ENCODE assay signal across 19 cellular contexts in genomic region chr7:74141705-74142104, GRCh38. TPM values are rescaled to one million over a fixed set of nuclear protein-coding genes. Genes with fewer than 3 reads are reported as not detected.
DNase-seq lines count a peak whose midpoint lies in the region; ATAC-seq and TF ChIP-seq lines count a peak whose summit lies in the region.
"Had no signal": no experiment of that assay in that cellular context is flagged by ENCODE, and none has a peak within 500 bp of the region (broad histone marks: within the 10 kb centered on the region; RNA-seq: fewer than 3 reads in every experiment).

No MANE protein-coding gene starts in this region.

- TF ChIP-seq CTCF in MCF 10A (IDR thresholded peaks at IDR 0.05; ENCODE audit: unreplicated experiment) (no peak), breast epithelium (IDR thresholded peaks at IDR 0.05) (no peak), RWPE1 (conservative IDR thresholded peaks at IDR 0.05; ENCODE audit: low read depth) (no peak), endodermal cell (conservative IDR thresholded peaks at IDR 0.05) (no peak), nephron progenitor cell (IDR thresholded peaks at IDR 0.05) (no peak)

- BruUV-seq in MCF 10A (replicated peaks; lab: Mats Ljungman, UMichigan): no TSS peak

- intact Hi-C loops in MCF 10A (cut with micrococcal nuclease) (no loop called here), breast epithelium (cut with DNase I; ENCODE audit: low total_unique reads) (loop anchor here (5.0 kb wide), 1 partner anchor 1606 kb away; no protein-coding TSS in a partner anchor)

- H3K4me3 Mint-ChIP-seq in MCF 10A (ENCODE audit: unreplicated experiment) (no peak overlapping the region), endodermal cell (no peak overlapping the region), nephron progenitor cell (no peak overlapping the region)
- H3K4me3 Mint-ChIP-seq in stimulated activated naive CD8-positive, alpha-beta T cell treated with anti-CD3 and anti-CD28 coated beads, Interleukin-15, amount 100 ng/mL, for 72 hours: peak overlapping the region in 1 of 2 donors; percentile 17

- POLR2A ChIA-PET in MCF 10A (lab: Yijun Ruan, JAX): interaction anchor here (0.6 to 1.3 kb wide), 3 partner anchors 11 to 37 kb away, joined by 3 read pairs; no protein-coding TSS in a partner anchor
- POLR2A ChIA-PET in RWPE1 (lab: Yijun Ruan, JAX; ENCODE audit: low non-redundant PET): no interaction called here

- DNase-seq in MCF 10A (ENCODE audit: unreplicated experiment): peak; percentile 30
- no peak for DNase-seq in breast epithelium (ENCODE audit: low spot score in 2 of 2)
- DNase-seq in RWPE1 (ENCODE audit: low spot score): peak; percentile 17
- DNase-seq in endodermal cell: peak; percentile 65
- no peak for DNase-seq in stimulated activated naive CD8-positive, alpha-beta T cell treated with anti-CD3 and anti-CD28 coated beads, Interleukin-15, amount 100 ng/mL, for 72 hours
- no peak for DNase-seq in nephron progenitor cell
- no peak for DNase-seq in activated gamma-delta T cell treated with Interleukin-2 at 50 U/mL for 16 hours
- no peak for DNase-seq in nucleus accumbens (lab: John Stamatoyannopoulos, UW)
- DNase-seq: activated effector memory CD4-positive, alpha-beta T cell treated with anti-CD3 and anti-CD28 coated beads, Interleukin-2, amount 50 U/mL, for 16 hours; body of pancreas; effector CD4-positive, alpha-beta T cell; GF-D8; KG1; left ventricle myocardium inferior; NCI-H1436; stimulated activated naive CD4-positive, alpha-beta T cell had no signal

- H3K36me3 ChIP-seq in breast epithelium (no peaks in the 10 kb centered on the region), endodermal cell (ENCODE audit: control insufficient read depth, insufficient read depth, low read length) (no peaks in the 10 kb centered on the region)
- H3K36me3 ChIP-seq: left ventricle myocardium inferior had no signal

- no peaks in the 10 kb centered on the region for H3K9me3 Mint-ChIP-seq in MCF 10A (ENCODE audit: unreplicated experiment)
- H3K9me3 Mint-ChIP-seq in endodermal cell: peaks cover 12% of the 10 kb centered on the region
- peaks cover 0 to 7% of the 10 kb centered on the region in 2 donors for H3K9me3 Mint-ChIP-seq in stimulated activated naive CD8-positive, alpha-beta T cell treated with anti-CD3 and anti-CD28 coated beads, Interleukin-15, amount 100 ng/mL, for 72 hours
- peaks cover 15% of the 10 kb centered on the region for H3K9me3 Mint-ChIP-seq in nephron progenitor cell

- H3K9ac ChIP-seq in endodermal cell (ENCODE audit: extremely low read depth, low read length, poor library complexity, severe bottlenecking): no peak overlapping the region
- H3K9ac ChIP-seq: parathyroid adenoma had no signal

- H3K9me3 ChIP-seq in breast epithelium (peaks cover 2 to 8% of the 10 kb centered on the region in 2 donors), endodermal cell (ENCODE audit: control insufficient read depth, low read length) (peaks cover 9% of the 10 kb centered on the region)
- H3K9me3 ChIP-seq: body of pancreas had no signal

- 57% methylated on average over 1 of the region's 1 CpG; no CpG with 5 or more reads in 1 of the 2 experiments for WGBS in endodermal cell (ENCODE audit: insufficient coverage in 1 of 2, insufficient read length in 1 of 2), 2 experiments

- ATAC-seq in stimulated activated naive CD8-positive, alpha-beta T cell treated with anti-CD3 and anti-CD28 coated beads, Interleukin-15, amount 100 ng/mL, for 72 hours: peak; percentile 70
- ATAC-seq: body of pancreas had no signal

- H3K27ac ChIP-seq in breast epithelium (no peak overlapping the region), RWPE1 (no peak overlapping the region), endodermal cell (ENCODE audit: low read depth, low read length) (no peak overlapping the region)
- H3K27ac ChIP-seq: body of pancreas, left ventricle myocardium inferior, parathyroid adenoma, SK-N-MC had no signal

- no peak overlapping the region for H3K4me3 ChIP-seq in breast epithelium
- H3K4me3 ChIP-seq in endodermal cell (ENCODE audit: low read length): no peak overlapping the region
- H3K4me3 ChIP-seq: body of pancreas, left ventricle myocardium inferior, SK-N-MC, smooth muscle cell had no signal

- CTCF ChIA-PET in MCF 10A (lab: Yijun Ruan, JAX): interaction anchor here (0.6 to 1.5 kb wide), 6 partner anchors 13 to 551 kb away, joined by 3 to 4 read pairs (median 4); no protein-coding TSS in a partner anchor
- CTCF ChIA-PET in RWPE1 (lab: Yijun Ruan, JAX): interaction anchor here (0.7 kb wide), 1 partner anchor 496 kb away, joined by 3 read pairs; no protein-coding TSS in a partner anchor

- H3K36me3 Mint-ChIP-seq in MCF 10A (ENCODE audit: insufficient read depth, unreplicated experiment) (peaks cover 5% of the 10 kb centered on the region), endodermal cell (ENCODE audit: low read depth) (no peaks in the 10 kb centered on the region), nephron progenitor cell (ENCODE audit: low read depth) (no peaks in the 10 kb centered on the region)

- H3K27me3 Mint-ChIP-seq in MCF 10A (ENCODE audit: insufficient read depth, unreplicated experiment) (no peaks in the 10 kb centered on the region), endodermal cell (ENCODE audit: insufficient read depth) (no peaks in the 10 kb centered on the region), nephron progenitor cell (ENCODE audit: low read depth, poor library complexity) (peaks cover 25% of the 10 kb centered on the region)
- no peaks in the 10 kb centered on the region for H3K27me3 Mint-ChIP-seq in stimulated activated naive CD8-positive, alpha-beta T cell treated with anti-CD3 and anti-CD28 coated beads, Interleukin-15, amount 100 ng/mL, for 72 hours

- H3K4me1 ChIP-seq in breast epithelium: no peaks in the 10 kb centered on the region
- no peaks in the 10 kb centered on the region for H3K4me1 ChIP-seq in endodermal cell (ENCODE audit: control insufficient read depth, insufficient read depth, low read length)
- H3K4me1 ChIP-seq: body of pancreas, parathyroid adenoma had no signal

- no peak for TF ChIP-seq POLR2A in breast epithelium (IDR thresholded peaks at IDR 0.05)

- H3K27ac Mint-ChIP-seq in MCF 10A (ENCODE audit: low read depth, unreplicated experiment) (no peak overlapping the region), endodermal cell (peak overlapping the region; percentile 64), nephron progenitor cell (no peak overlapping the region)
- H3K27ac Mint-ChIP-seq in stimulated activated naive CD8-positive, alpha-beta T cell treated with anti-CD3 and anti-CD28 coated beads, Interleukin-15, amount 100 ng/mL, for 72 hours: no peak overlapping the region

- H3K27me3 ChIP-seq in breast epithelium (no peaks in the 10 kb centered on the region), endodermal cell (ENCODE audit: control insufficient read depth, insufficient read depth, low read length, poor library complexity, severe bottlenecking) (no peaks in the 10 kb centered on the region)
- H3K27me3 ChIP-seq: body of pancreas had no signal

- no peaks in the 10 kb centered on the region for H3K4me1 Mint-ChIP-seq in MCF 10A (ENCODE audit: insufficient read depth, unreplicated experiment)
- peaks cover 15% of the 10 kb centered on the region for H3K4me1 Mint-ChIP-seq in endodermal cell
- peaks cover 6% of the 10 kb centered on the region for H3K4me1 Mint-ChIP-seq in stimulated activated naive CD8-positive, alpha-beta T cell treated with anti-CD3 and anti-CD28 coated beads, Interleukin-15, amount 100 ng/mL, for 72 hours
- peaks cover 16% of the 10 kb centered on the region for H3K4me1 Mint-ChIP-seq in nephron progenitor cell

RNA-seq across cellular contexts. Expression of gene EIF4H, which starts 32.5 kb away (rescaled TPM):
- total RNA-seq in MCF 10A (2022) (365 and 420 TPM in 2 replicates), breast epithelium (100 to 1,000 TPM; 199 to 256 (median 238) TPM), endodermal cell (100 to 1,000 TPM; 305 to 346 TPM)
- polyA plus RNA-seq in endodermal cell (2013, experiment 1 of 2): 288 TPM
- 274 TPM for polyA plus RNA-seq in endodermal cell (2013, experiment 2 of 2)

RNA-seq across cellular contexts. Expression of gene LIMK1, which starts 58.1 kb away (rescaled TPM):
- total RNA-seq in MCF 10A (2022): 21.4 and 23.4 TPM in 2 replicates
- 10 to 100 TPM; 18.0 to 18.6 (median 18.1) TPM for total RNA-seq in breast epithelium
- total RNA-seq in endodermal cell: 10 to 100 TPM; 83.9 TPM
- 53.1 TPM for polyA plus RNA-seq in endodermal cell (2013, experiment 1 of 2)
- 54.2 TPM for polyA plus RNA-seq in endodermal cell (2013, experiment 2 of 2)

Comparison
In these comparisons a context has a peak if more than half of its experiments do, and no peak if none do; other contexts are left out.
1. DNase-seq: peak in MCF 10A (single experiment), RWPE1 (single experiment) and endodermal cell (single experiment); none in breast epithelium (0 of 2), stimulated activated naive CD8-positive, alpha-beta T cell treated with anti-CD3 and anti-CD28 coated beads, Interleukin-15, amount 100 ng/mL, for 72 hours (0 of 2), nephron progenitor cell (single experiment), activated gamma-delta T cell treated with Interleukin-2 at 50 U/mL for 16 hours (single experiment) and nucleus accumbens (0 of 56).